In genomic region chr11:30610628-30611027, GRCh38 we compare ENCODE assay signal across 28 cellular contexts.
"Had no signal": no experiment of that assay in that cellular context is flagged by ENCODE, and none has a peak within 500 bp of the region (broad histone marks: within the 10 kb centered on the region; RNA-seq: fewer than 3 reads in every experiment).

No MANE protein-coding gene starts in this region.

- H3K27me3 ChIP-seq: stomach, suprapubic skin, testis, thyroid gland, tibial artery, tibial nerve, transverse colon, upper lobe of left lung, uterus, vagina had no signal

- H3K36me3 ChIP-seq: stomach, suprapubic skin, thoracic aorta, thyroid gland, tibial artery, tibial nerve, transverse colon, upper lobe of left lung, upper lobe of right lung, uterus, vagina had no signal

- H3K4me3 Mint-ChIP-seq: stimulated activated effector memory CD8-positive, alpha-beta T cell treated with anti-CD3 and anti-CD28 coated beads, Interleukin-12 subunit alpha, Interleukin-12 subunit beta, amount 100 ng/mL, for 72 hours; stimulated activated memory B cell treated with anti-CD40 and anti-IgM and Interleukin-4, amounts not matched to agents 10 μg/mL and 1 μg/mL and 100 μg/mL, for 72 hours; stimulated activated naive B cell treated with anti-CD40 and anti-IgM and Interleukin-4, amounts not matched to agents 10 μg/mL and 1 μg/mL and 100 μg/mL, for 72 hours; stimulated activated naive CD8-positive, alpha-beta T cell treated with anti-CD3 and anti-CD28 coated beads, Interleukin-15, amount 100 ng/mL, for 72 hours; stimulated activated naive CD8-positive, alpha-beta T cell treated with anti-CD3 and anti-CD28 coated beads, Interleukin-15, Interleukin-2, amounts not matched to agents 100 ng/mL and 50 ng/mL, for 24 hours; type B pancreatic cell had no signal

- DNase-seq: stimulated activated CD4-positive, alpha-beta T cell treated with anti-CD3 and anti-CD28 coated beads, Interleukin-2, amount 100 ng/mL, for 48 hours; stimulated activated CD4-positive, alpha-beta T cell treated with anti-CD3 and anti-CD28 coated beads, Interleukin-4, amount 100 ng/mL, for 1 hour; stimulated activated CD4-positive, alpha-beta T cell treated with anti-CD3 and anti-CD28 coated beads, Interleukin-4, amount 100 ng/mL, for 24 hours; stimulated activated CD4-positive, alpha-beta T cell treated with anti-CD3 and anti-CD28 coated beads, Interleukin-4, amount 100 ng/mL, for 4 hours; stimulated activated CD8-positive, alpha-beta memory T cell treated with anti-CD3 and anti-CD28 coated beads, Interleukin-4, amount 100 ng/mL, for 48 hours; stimulated activated naive B cell treated with anti-CD40 and anti-IgM and Interleukin-4, amounts not matched to agents 10 μg/mL and 1 μg/mL and 100 μg/mL, for 72 hours; stimulated activated naive CD4-positive, alpha-beta T cell; stimulated activated naive CD4-positive, alpha-beta T cell treated with Interleukin-2 at 50 U/mL for 16 hours; stimulated activated naive CD8-positive, alpha-beta T cell treated with anti-CD3 and anti-CD28 coated beads, Interleukin-15, amount 100 ng/mL, for 72 hours; stimulated activated naive CD8-positive, alpha-beta T cell treated with anti-CD3 and anti-CD28 coated beads, Interleukin-15, Interleukin-2, amounts not matched to agents 100 U/mL and 50 U/mL, for 24 hours; stomach; substantia nigra; testis; thyroid gland; tibial artery; transverse colon; trophoblast cell; upper lobe of left lung; upper lobe of right lung; uterus had no signal

- H3K36me3 Mint-ChIP-seq: stimulated activated effector memory CD8-positive, alpha-beta T cell treated with anti-CD3 and anti-CD28 coated beads, Interleukin-12 subunit alpha, Interleukin-12 subunit beta, amount 100 ng/mL, for 72 hours; stimulated activated memory B cell treated with anti-CD40 and anti-IgM and Interleukin-4, amounts not matched to agents 10 μg/mL and 1 μg/mL and 100 μg/mL, for 72 hours; stimulated activated naive B cell treated with anti-CD40 and anti-IgM and Interleukin-4, amounts not matched to agents 10 μg/mL and 1 μg/mL and 100 μg/mL, for 72 hours; type B pancreatic cell had no signal

- H3K4me3 ChIP-seq: stomach, suprapubic skin, testis, thoracic aorta, thyroid gland, tibial artery, tibial nerve, transverse colon, upper lobe of left lung, upper lobe of right lung, uterus, vagina had no signal

- H3K27ac Mint-ChIP-seq: stimulated activated effector memory CD8-positive, alpha-beta T cell treated with anti-CD3 and anti-CD28 coated beads, Interleukin-12 subunit alpha, Interleukin-12 subunit beta, amount 100 ng/mL, for 72 hours; stimulated activated memory B cell treated with anti-CD40 and anti-IgM and Interleukin-4, amounts not matched to agents 10 μg/mL and 1 μg/mL and 100 μg/mL, for 72 hours; stimulated activated naive B cell treated with anti-CD40 and anti-IgM and Interleukin-4, amounts not matched to agents 10 μg/mL and 1 μg/mL and 100 μg/mL, for 72 hours; stimulated activated naive CD8-positive, alpha-beta T cell treated with anti-CD3 and anti-CD28 coated beads, Interleukin-15, amount 100 ng/mL, for 72 hours; stimulated activated naive CD8-positive, alpha-beta T cell treated with anti-CD3 and anti-CD28 coated beads, Interleukin-15, Interleukin-2, amounts not matched to agents 100 ng/mL and 50 ng/mL, for 24 hours; type B pancreatic cell had no signal

- H3K9me3 Mint-ChIP-seq: stimulated activated effector memory CD8-positive, alpha-beta T cell treated with anti-CD3 and anti-CD28 coated beads, Interleukin-12 subunit alpha, Interleukin-12 subunit beta, amount 100 ng/mL, for 72 hours; stimulated activated memory B cell treated with anti-CD40 and anti-IgM and Interleukin-4, amounts not matched to agents 10 μg/mL and 1 μg/mL and 100 μg/mL, for 72 hours; stimulated activated naive B cell treated with anti-CD40 and anti-IgM and Interleukin-4, amounts not matched to agents 10 μg/mL and 1 μg/mL and 100 μg/mL, for 72 hours; stimulated activated naive CD8-positive, alpha-beta T cell treated with anti-CD3 and anti-CD28 coated beads, Interleukin-15, Interleukin-2, amounts not matched to agents 100 ng/mL and 50 ng/mL, for 24 hours had no signal

- ATAC-seq: stimulated activated effector memory CD8-positive, alpha-beta T cell treated with anti-CD3 and anti-CD28 coated beads, Interleukin-12 subunit alpha, Interleukin-12 subunit beta, amount 100 ng/mL, for 72 hours; stimulated activated memory B cell treated with anti-CD40 and anti-IgM and Interleukin-4, amounts not matched to agents 10 μg/mL and 1 μg/mL and 100 μg/mL, for 72 hours; stimulated activated naive B cell treated with anti-CD40 and anti-IgM and Interleukin-4, amounts not matched to agents 10 μg/mL and 1 μg/mL and 100 μg/mL, for 72 hours; stimulated activated naive CD8-positive, alpha-beta T cell treated with anti-CD3 and anti-CD28 coated beads, Interleukin-15, amount 100 ng/mL, for 72 hours; stimulated activated naive CD8-positive, alpha-beta T cell treated with anti-CD3 and anti-CD28 coated beads, Interleukin-15, Interleukin-2, amounts not matched to agents 100 U/mL and 50 U/mL, for 24 hours; upper lobe of right lung had no signal

- H3K27ac ChIP-seq: stomach, suprapubic skin, testis, thoracic aorta, thyroid gland, tibial artery, tibial nerve, transverse colon, upper lobe of left lung, upper lobe of right lung, uterus, vagina had no signal

- H3K9me3 ChIP-seq: stomach, suprapubic skin, testis, thoracic aorta, thyroid gland, tibial artery, tibial nerve, transverse colon, upper lobe of left lung, upper lobe of right lung, uterus, vagina had no signal

- H3K4me1 Mint-ChIP-seq: stimulated activated effector memory CD8-positive, alpha-beta T cell treated with anti-CD3 and anti-CD28 coated beads, Interleukin-12 subunit alpha, Interleukin-12 subunit beta, amount 100 ng/mL, for 72 hours; stimulated activated memory B cell treated with anti-CD40 and anti-IgM and Interleukin-4, amounts not matched to agents 10 μg/mL and 1 μg/mL and 100 μg/mL, for 72 hours; stimulated activated naive CD8-positive, alpha-beta T cell treated with anti-CD3 and anti-CD28 coated beads, Interleukin-15, amount 100 ng/mL, for 72 hours had no signal

- H3K4me1 ChIP-seq: stomach, suprapubic skin, testis, thyroid gland, tibial artery, tibial nerve, transverse colon, upper lobe of left lung, upper lobe of right lung, uterus, vagina had no signal

- H3K27me3 Mint-ChIP-seq: stimulated activated memory B cell treated with anti-CD40 and anti-IgM and Interleukin-4, amounts not matched to agents 10 μg/mL and 1 μg/mL and 100 μg/mL, for 72 hours; stimulated activated naive B cell treated with anti-CD40 and anti-IgM and Interleukin-4, amounts not matched to agents 10 μg/mL and 1 μg/mL and 100 μg/mL, for 72 hours; type B pancreatic cell had no signal
